8 cellular contexts compared by ENCODE assay signal in genomic region chr10:68333058-68333395, GRCh38. TPM values are rescaled to one million over a fixed set of nuclear protein-coding genes. Genes with fewer than 3 reads are reported as not detected.
DNase-seq lines count a peak whose midpoint lies in the region; ATAC-seq, FAIRE-seq and TF ChIP-seq lines count a peak whose summit lies in the region.

No MANE protein-coding gene starts in this region.

- H3K9me3 ChIP-seq in thoracic aorta: no peaks in the 10 kb centered on the region

- TF ChIP-seq CTCF in kidney epithelial cell (IDR thresholded peaks at IDR 0.05; ENCODE audit: insufficient read depth, low read length, poor library complexity, severe bottlenecking) (no peak), thoracic aorta (IDR thresholded peaks at IDR 0.05) (no peak)

- H3K36me3 ChIP-seq in kidney epithelial cell (ENCODE audit: control insufficient read depth, insufficient read depth, low read length): no peaks in the 10 kb centered on the region
- H3K36me3 ChIP-seq in thoracic aorta: no peaks in the 10 kb centered on the region

- CTCF ChIA-PET in activated CD4-positive, alpha-beta T cell treated with anti-CD3 and anti-CD28 coated beads for 36 hours (lab: Charles Lee): interaction anchor here (0.7 to 2.5 kb wide), 8 partner anchors 8 to 208 kb away, joined by 3 to 13 read pairs (median 5); partner anchors contain the start of gene ATOH7

- no peaks in the 10 kb centered on the region for H3K27me3 Mint-ChIP-seq in activated CD4-positive, alpha-beta T cell treated with anti-CD3 and anti-CD28 coated beads for 36 hours

- no peak for FAIRE-seq in GM19239 (lab: Jason Lieb, UNC)

- peaks cover 49% of the 10 kb centered on the region for H3K36me3 Mint-ChIP-seq in activated CD4-positive, alpha-beta T cell treated with anti-CD3 and anti-CD28 coated beads for 36 hours (ENCODE audit: low read depth)

- peaks cover 52% of the 10 kb centered on the region for H3K4me1 Mint-ChIP-seq in activated CD4-positive, alpha-beta T cell treated with anti-CD3 and anti-CD28 coated beads for 36 hours

- POLR2A ChIA-PET in activated CD4-positive, alpha-beta T cell treated with anti-CD3 and anti-CD28 coated beads for 36 hours (lab: Charles Lee): interaction anchor here (0.5 to 2.4 kb wide), 4 partner anchors 12 to 590 kb away, joined by 3 to 29 read pairs (median 5); no protein-coding TSS in a partner anchor

- H3K27ac Mint-ChIP-seq in activated CD4-positive, alpha-beta T cell treated with anti-CD3 and anti-CD28 coated beads for 36 hours: peak overlapping the region; percentile 100

- H3K4me3 ChIP-seq in kidney epithelial cell (ENCODE audit: low read depth, low read length) (peak overlapping the region; percentile 66), thoracic aorta (peak overlapping the region; percentile 79)

- no peak for DNase-seq in activated CD4-positive, alpha-beta T cell treated with anti-CD3 and anti-CD28 coated beads for 36 hours
- DNase-seq in activated CD4-positive, alpha-beta T cell treated with anti-CD3 and anti-CD28 coated beads, Interleukin-2, amount 50 U/mL, for 48 hours: no peak
- DNase-seq in kidney epithelial cell (ENCODE audit: low read depth) (no peak), thoracic aorta (ENCODE audit: low spot score) (no peak), HPDE6-E6E7 (ENCODE audit: extremely low spot score) (no peak), NOMO-1 treated with dmso at 0.1 percent for 144 hours (lab: John Stamatoyannopoulos, UW; ENCODE audit: unreplicated experiment) (no peak), GM19239 (ENCODE audit: insufficient read length, low spot score) (no peak)

- H3K27ac ChIP-seq in adipose tissue (ENCODE audit: low read depth, low read length) (peak overlapping the region; percentile 98), thoracic aorta (peak overlapping the region; percentile 99 to 100)

- H3K4me3 Mint-ChIP-seq in activated CD4-positive, alpha-beta T cell treated with anti-CD3 and anti-CD28 coated beads for 36 hours: peak overlapping the region; percentile 97

- intact Hi-C loops in activated CD4-positive, alpha-beta T cell treated with anti-CD3 and anti-CD28 coated beads for 36 hours (cut with DNase I, micrococcal nuclease): loop anchor here (2.0 to 10.0 kb wide), 6 partner anchors 74 to 762 kb away; partner anchors contain the start of genes CCAR1 (in 1 of the 2), DDX21 (in 1 of the 2), DDX50 (in 1 of the 2) and HERC4 (in 1 of the 2)

- WGBS in adipose tissue, 3 donors: 0% methylated on average over 10 of the region's 10 CpGs

- peaks cover 31 to 50% of the 10 kb centered on the region in 2 donors for H3K4me1 ChIP-seq in thoracic aorta (ENCODE audit: control insufficient read depth in 1 of 2, low read depth in 2 of 2)

- H3K9me3 Mint-ChIP-seq in activated CD4-positive, alpha-beta T cell treated with anti-CD3 and anti-CD28 coated beads for 36 hours (ENCODE audit: low read depth): no peaks in the 10 kb centered on the region

- no peak for ATAC-seq in activated CD4-positive, alpha-beta T cell treated with anti-CD3 and anti-CD28 coated beads for 36 hours
- no peak for ATAC-seq in thoracic aorta (ENCODE audit: insufficient number of reproducible peaks, low FRiP score, low read depth)

- H3K27me3 ChIP-seq in kidney epithelial cell (ENCODE audit: control insufficient read depth, insufficient read depth, low read length): no peaks in the 10 kb centered on the region
- no peaks in the 10 kb centered on the region for H3K27me3 ChIP-seq in thoracic aorta (replicated peaks; ENCODE audit: insufficient read depth)

RNA-seq across cellular contexts. Expression of gene PBLD, which starts 0.3 kb away (rescaled TPM):
- 1 to 10 TPM; 1.1 to 1.2 TPM for total RNA-seq in activated CD4-positive, alpha-beta T cell treated with anti-CD3 and anti-CD28 coated beads for 36 hours
- polyA plus RNA-seq in adipose tissue: 10 to 100 TPM in 1 of 3 donors, 1 to 10 TPM in 2; 4.5 to 23.3 (median 8.3) TPM
- total RNA-seq in kidney epithelial cell: 3.1 and 4.5 TPM in 2 replicates
- 1 to 10 TPM; 8.0 to 9.5 TPM for total RNA-seq in thoracic aorta

RNA-seq across cellular contexts. Expression of gene HNRNPH3, which starts 1.2 kb away (rescaled TPM):
- total RNA-seq in activated CD4-positive, alpha-beta T cell treated with anti-CD3 and anti-CD28 coated beads for 36 hours: 100 to 1,000 TPM; 126 to 157 TPM
- 100 to 1,000 TPM in 2 of 3 donors, 10 to 100 TPM in 1; 57.8 to 175 (median 117) TPM for polyA plus RNA-seq in adipose tissue
- total RNA-seq in kidney epithelial cell: 23.0 and 35.3 TPM in 2 replicates
- total RNA-seq in thoracic aorta: 10 to 100 TPM; 47.1 to 68.7 TPM
